Comparison of ENCODE assay signal across 10 cellular contexts in the genomic region with DNA sequence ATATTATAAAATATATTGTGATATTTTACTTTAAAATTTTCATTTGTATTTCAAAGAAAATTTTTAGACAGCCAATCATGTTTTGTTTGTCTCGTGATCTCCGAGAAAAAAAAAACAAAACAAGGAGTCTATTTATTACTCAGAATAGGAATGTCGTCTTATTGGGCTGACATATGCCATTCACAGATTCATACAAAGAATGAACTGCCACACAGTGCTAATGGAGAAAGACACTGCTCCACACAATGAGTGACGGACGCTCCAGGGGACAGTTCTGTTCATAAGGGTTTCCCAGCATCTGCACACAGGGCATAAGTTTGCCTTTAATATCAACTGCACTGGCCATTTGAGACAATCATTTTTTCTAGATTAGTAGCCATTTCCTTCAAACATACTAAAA. TPM values are rescaled to one million over a fixed set of nuclear protein-coding genes. Genes with fewer than 3 reads are reported as not detected.
DNase-seq lines count a peak whose midpoint lies in the region; ATAC-seq, FAIRE-seq and TF ChIP-seq lines count a peak whose summit lies in the region.
"Had no signal": no experiment of that assay in that cellular context is flagged by ENCODE, and none has a peak within 500 bp of the region (broad histone marks: within the 10 kb centered on the region; RNA-seq: fewer than 3 reads in every experiment).

No MANE protein-coding gene starts in this region.

- peak in 1 of 2 donors; percentile 11 for TF ChIP-seq EP300 in tibial nerve (IDR thresholded peaks at IDR 0.05)

- H3K4me3 Mint-ChIP-seq in T-helper 17 cell, result no peak overlapping the region

- TF ChIP-seq POLR2A in tibial nerve (IDR thresholded peaks at IDR 0.05), result no peak

- H3K9ac ChIP-seq in liver (ENCODE audit: low read depth in 1 of 2, low read length in 2 of 2), result no peak overlapping the region
- H3K9ac ChIP-seq in skeletal muscle tissue (ENCODE audit: low read depth in 1 of 3, low read length in 3 of 3), result peak overlapping the region in 2 of 3 donors; percentile 55 to 70

- H3K36me3 Mint-ChIP-seq in T-helper 17 cell (ENCODE audit: low read depth), result no peaks in the 10 kb centered on the region

- TF ChIP-seq CTCF in liver (IDR thresholded peaks at IDR 0.05; ENCODE audit: low read depth, low read length, missing input control), result no peak
- TF ChIP-seq CTCF in tibial nerve (IDR thresholded peaks at IDR 0.05), result no peak

- H3K4me1 Mint-ChIP-seq in T-helper 17 cell, result peaks cover 28% of the 10 kb centered on the region

- H3K4me3 ChIP-seq in liver (ENCODE audit: low read depth in 1 of 3, low read length in 3 of 3) (no peak overlapping the region), skeletal muscle tissue (ENCODE audit: low read length in 3 of 3) (no peak overlapping the region), tibial nerve (no peak overlapping the region)

- H3K27ac ChIP-seq in liver (ENCODE audit: low read depth in 1 of 2, low read length in 2 of 2) (peak overlapping the region; percentile 39 to 42), skeletal muscle tissue (ENCODE audit: low read depth, low read length) (no peak overlapping the region), tibial nerve (peak overlapping the region in 2 of 4 donors; percentile 74 to 100)

- intact Hi-C loops in left colon (cut with DNase I, micrococcal nuclease), result loop anchor here in 1 of 2 donors (5.0 to 10.0 kb wide), 2 partner anchors 85 to 212 kb away; no protein-coding TSS in a partner anchor

- peak overlapping the region; percentile 11 for H3K27ac Mint-ChIP-seq in T-helper 17 cell

- H3K9me3 ChIP-seq in T-helper 17 cell (ENCODE audit: control insufficient read depth, low read length, poor library complexity, severe bottlenecking), result no peaks in the 10 kb centered on the region
- no peaks in the 10 kb centered on the region for H3K9me3 ChIP-seq in liver (ENCODE audit: control insufficient read depth in 4 of 4, low read length in 3 of 4)
- no peaks in the 10 kb centered on the region for H3K9me3 ChIP-seq in skeletal muscle tissue (ENCODE audit: control insufficient read depth in 3 of 3, low read length in 3 of 3)
- H3K9me3 ChIP-seq in tibial nerve, result no peaks in the 10 kb centered on the region

- H3K27me3 ChIP-seq in liver (ENCODE audit: control insufficient read depth in 4 of 4, insufficient read depth in 4 of 4, low read length in 3 of 4) (no peaks in the 10 kb centered on the region), skeletal muscle tissue (ENCODE audit: control insufficient read depth in 3 of 3, insufficient read depth in 3 of 3, low read length in 3 of 3) (no peaks in the 10 kb centered on the region), tibial nerve (no peaks in the 10 kb centered on the region)

- 60% methylated on average over 5 of the region's 5 CpGs for whole genome bisulfite sequencing in liver
- 35 to 50% methylated on average over 5 of the region's 5 CpGs for WGBS in tibial nerve, 2 donors

- H3K27me3 Mint-ChIP-seq in T-helper 17 cell, result no peaks in the 10 kb centered on the region

- peaks cover 8 to 66% (median 44%) of the 10 kb centered on the region in 4 donors for H3K4me1 ChIP-seq in liver (ENCODE audit: control insufficient read depth in 4 of 4, insufficient read depth in 4 of 4, low read length in 3 of 4)
- peaks cover 36 to 64% (median 38%) of the 10 kb centered on the region in 3 donors for H3K4me1 ChIP-seq in skeletal muscle tissue (ENCODE audit: control insufficient read depth in 3 of 3, insufficient read depth in 3 of 3, low read length in 3 of 3)
- peaks cover 0 to 76% (median 43%) of the 10 kb centered on the region in 4 donors for H3K4me1 ChIP-seq in tibial nerve

- H3K36me3 ChIP-seq in liver (ENCODE audit: control insufficient read depth in 4 of 4, insufficient read depth in 3 of 4, low read depth in 1 of 4, low read length in 3 of 4) (no peaks in the 10 kb centered on the region), skeletal muscle tissue (ENCODE audit: control insufficient read depth in 3 of 3, insufficient read depth in 3 of 3, low read length in 3 of 3) (no peaks in the 10 kb centered on the region), tibial nerve (no peaks in the 10 kb centered on the region)

- peak; percentile 26 for FAIRE-seq in GM19239 (lab: Jason Lieb, UNC)
- FAIRE-seq: endometrium had no signal

- ATAC-seq in T-helper 17 cell (no peak), left colon (no peak)

- TF ChIP-seq RAD21 in liver (IDR thresholded peaks at IDR 0.05), result no peak

- DNase-seq in GM19239 (ENCODE audit: insufficient read length, low spot score) (no peak), T-helper 17 cell (no peak), tibial nerve (ENCODE audit: low spot score in 2 of 2) (no peak), NCI-H226 (no peak), left colon (no peak), D341Med (ENCODE audit: low spot score) (no peak)
- DNase-seq: activated CD4-positive, alpha-beta T cell treated with anti-CD3 and anti-CD28 coated beads for 4 hours had no signal

TF ChIP-seq in liver, 16 proteins besides CTCF, POLR2A, EP300 and RAD21:
- no peak for TF ChIP-seq JUND (IDR thresholded peaks at IDR 0.05)
- TF ChIP-seq TAF1 (conservative IDR thresholded peaks at IDR 0.05), result peak; percentile 14

RNA-seq across cellular contexts. Expression of gene SERTAD2, which starts 3.5 kb away (rescaled TPM):
- total RNA-seq in T-helper 17 cell, result 10 to 100 TPM; 26.4 to 31.1 TPM
- total RNA-seq in liver, result 10 to 100 TPM in 1 of 2 donors, 1 to 10 TPM in 1; 5.8 to 13.3 TPM
- polyA plus RNA-seq in liver, result 1 to 10 TPM; 5.1 to 7.1 TPM
- total RNA-seq in skeletal muscle tissue, result 9.4 TPM
- 10 to 100 TPM; 15.9 to 18.8 (median 17.4) TPM for total RNA-seq in tibial nerve
- total RNA-seq in left colon, result 10 to 100 TPM; 16.0 to 20.5 TPM

Comparison
In these comparisons a context has a peak if more than half of its experiments do, and no peak if none do; other contexts are left out.
1. H3K9ac ChIP-seq: peak in skeletal muscle tissue (2 of 3); none in liver (0 of 2).